In genomic region chr6:170366248-170366960, GRCh38 we compare ENCODE assay signal across 20 cellular contexts. TPM values are rescaled to one million over a fixed set of nuclear protein-coding genes. Genes with fewer than 3 reads are reported as not detected.
DNase-seq lines count a peak whose midpoint lies in the region; ATAC-seq, FAIRE-seq and TF ChIP-seq lines count a peak whose summit lies in the region.
"Had no signal": no experiment of that assay in that cellular context is flagged by ENCODE, and none has a peak within 500 bp of the region (broad histone marks: within the 10 kb centered on the region; RNA-seq: fewer than 3 reads in every experiment).

No MANE protein-coding gene starts in this region.

- no peaks in the 10 kb centered on the region for H3K9me3 Mint-ChIP-seq in activated CD8-positive, alpha-beta T cell treated with anti-CD3 and anti-CD28 coated beads, Interleukin-2, amount 10 ng/mL, durations not matched to agents 7 days and 5 days (ENCODE audit: insufficient read depth)
- H3K9me3 Mint-ChIP-seq in activated CD8-positive, alpha-beta T cell treated with anti-CD3 and anti-CD28 coated beads for 36 hours: no peaks in the 10 kb centered on the region
- no peaks in the 10 kb centered on the region for H3K9me3 Mint-ChIP-seq in WTC11

- no peaks in the 10 kb centered on the region for H3K27me3 Mint-ChIP-seq in activated CD8-positive, alpha-beta T cell treated with anti-CD3 and anti-CD28 coated beads, Interleukin-2, amount 10 ng/mL, durations not matched to agents 7 days and 5 days (ENCODE audit: low read depth)
- no peaks in the 10 kb centered on the region for H3K27me3 Mint-ChIP-seq in activated CD8-positive, alpha-beta T cell treated with anti-CD3 and anti-CD28 coated beads for 36 hours
- H3K27me3 Mint-ChIP-seq in WTC11 (ENCODE audit: low read depth): no peaks in the 10 kb centered on the region

- H3K36me3 ChIP-seq in small intestine (ENCODE audit: control insufficient read depth in 2 of 2, insufficient read depth in 2 of 2, low read length in 2 of 2): peaks cover 0 to 2% of the 10 kb centered on the region in 2 donors

- 90 to 94% (median 92%) methylated on average over 11 of the region's 11 CpGs for WGBS in small intestine, 3 donors

- H3K4me1 Mint-ChIP-seq in activated CD8-positive, alpha-beta T cell treated with anti-CD3 and anti-CD28 coated beads, Interleukin-2, amount 10 ng/mL, durations not matched to agents 7 days and 5 days (ENCODE audit: low read depth): no peaks in the 10 kb centered on the region
- peaks cover 4% of the 10 kb centered on the region for H3K4me1 Mint-ChIP-seq in activated CD8-positive, alpha-beta T cell treated with anti-CD3 and anti-CD28 coated beads for 36 hours (ENCODE audit: low read depth)
- H3K4me1 Mint-ChIP-seq in WTC11: peaks cover 1% of the 10 kb centered on the region

- H3K9me3 ChIP-seq in small intestine (ENCODE audit: control insufficient read depth, low read depth): no peaks in the 10 kb centered on the region

- no peak for TF ChIP-seq POLR2A in H54 (IDR thresholded peaks at IDR 0.05; ENCODE audit: low read depth, low read length)

- CTCF ChIA-PET in activated CD8-positive, alpha-beta T cell treated with anti-CD3 and anti-CD28 coated beads, Interleukin-2, amount 10 ng/mL, durations not matched to agents 7 days and 5 days (lab: Charles Lee): no interaction called here
- CTCF ChIA-PET in activated CD8-positive, alpha-beta T cell treated with anti-CD3 and anti-CD28 coated beads for 36 hours (lab: Charles Lee): no interaction called here
- CTCF ChIA-PET in WTC11 (lab: Charles Lee): no interaction called here

- H3K27ac Mint-ChIP-seq in activated CD8-positive, alpha-beta T cell treated with anti-CD3 and anti-CD28 coated beads, Interleukin-2, amount 10 ng/mL, durations not matched to agents 7 days and 5 days: peak overlapping the region; percentile 26
- H3K27ac Mint-ChIP-seq in activated CD8-positive, alpha-beta T cell treated with anti-CD3 and anti-CD28 coated beads for 36 hours: no peak overlapping the region
- H3K27ac Mint-ChIP-seq in WTC11: peak overlapping the region; percentile 65

- no peak overlapping the region for H3K4me3 ChIP-seq in small intestine (ENCODE audit: low read depth in 1 of 2, low read length in 2 of 2)

- intact Hi-C loops in activated CD8-positive, alpha-beta T cell treated with anti-CD3 and anti-CD28 coated beads for 36 hours (cut with micrococcal nuclease): no loop called here
- intact Hi-C loops in sciatic nerve (cut with DNase I): no loop called here

- peaks cover 0 to 10% of the 10 kb centered on the region in 2 donors for H3K4me1 ChIP-seq in small intestine (ENCODE audit: control insufficient read depth in 2 of 2, insufficient read depth in 1 of 2, low read depth in 1 of 2, low read length in 1 of 2)

- no peak for TF ChIP-seq CTCF in activated CD8-positive, alpha-beta T cell treated with anti-CD3 and anti-CD28 coated beads for 36 hours (IDR thresholded peaks at IDR 0.05)
- no peak for TF ChIP-seq CTCF in WTC11 (IDR thresholded peaks at IDR 0.05)

- ATAC-seq in activated CD8-positive, alpha-beta T cell treated with anti-CD3 and anti-CD28 coated beads, Interleukin-2, amount 10 ng/mL, durations not matched to agents 7 days and 5 days: no peak
- ATAC-seq in activated CD8-positive, alpha-beta T cell treated with anti-CD3 and anti-CD28 coated beads for 36 hours: no peak
- ATAC-seq in WTC11 (no peak), sciatic nerve (peak; percentile 90)

- no peak overlapping the region for H3K27ac ChIP-seq in small intestine (ENCODE audit: low read depth in 1 of 2, low read length in 1 of 2)
- H3K27ac ChIP-seq: KMS-11, WERI-Rb-1 had no signal

- DNase-seq in activated CD8-positive, alpha-beta T cell treated with anti-CD3 and anti-CD28 coated beads, Interleukin-2, amount 10 ng/mL, durations not matched to agents 7 days and 5 days: no peak
- no peak for DNase-seq in activated CD8-positive, alpha-beta T cell treated with anti-CD3 and anti-CD28 coated beads for 36 hours
- DNase-seq in WTC11 (ENCODE audit: low spot score) (no peak), medulla oblongata (ENCODE audit: extremely low spot score) (peak; percentile 49), sciatic nerve (ENCODE audit: low spot score) (no peak), DMS53 treated with DMSO at 0.1 percent for 48 hours (lab: John Stamatoyannopoulos, UW; ENCODE audit: unreplicated experiment) (no peak), small intestine (no peak), H54 (ENCODE audit: insufficient read length, low spot score) (no peak)
- DNase-seq: activated CD8-positive, alpha-beta memory T cell treated with anti-CD3 and anti-CD28 coated beads for 24 hours; amniotic stem cell; central memory CD4-positive, alpha-beta T cell; effector memory CD4-positive, alpha-beta T cell; mesenchymal stem cell; NCI-H1930; NCI-H446 treated with DMSO at 0.1 percent for 48 hours; T-helper 2 cell; WERI-Rb-1 had no signal

- H3K4me3 Mint-ChIP-seq in activated CD8-positive, alpha-beta T cell treated with anti-CD3 and anti-CD28 coated beads, Interleukin-2, amount 10 ng/mL, durations not matched to agents 7 days and 5 days: no peak overlapping the region
- no peak overlapping the region for H3K4me3 Mint-ChIP-seq in activated CD8-positive, alpha-beta T cell treated with anti-CD3 and anti-CD28 coated beads for 36 hours
- no peak overlapping the region for H3K4me3 Mint-ChIP-seq in WTC11

- POLR2A ChIA-PET in activated CD8-positive, alpha-beta T cell treated with anti-CD3 and anti-CD28 coated beads, Interleukin-2, amount 10 ng/mL, durations not matched to agents 7 days and 5 days (lab: Charles Lee): no interaction called here
- POLR2A ChIA-PET in activated CD8-positive, alpha-beta T cell treated with anti-CD3 and anti-CD28 coated beads for 36 hours (lab: Charles Lee): no interaction called here
- POLR2A ChIA-PET in WTC11 (lab: Charles Lee): no interaction called here

- FAIRE-seq in small intestine (lab: Jason Lieb, UNC): no peak
- no peak for FAIRE-seq in H54 (lab: Jason Lieb, UNC)
- FAIRE-seq: A204.1, G401.6 had no signal

- peaks cover 9% of the 10 kb centered on the region for H3K36me3 Mint-ChIP-seq in activated CD8-positive, alpha-beta T cell treated with anti-CD3 and anti-CD28 coated beads, Interleukin-2, amount 10 ng/mL, durations not matched to agents 7 days and 5 days (ENCODE audit: low read depth)
- H3K36me3 Mint-ChIP-seq in activated CD8-positive, alpha-beta T cell treated with anti-CD3 and anti-CD28 coated beads for 36 hours (ENCODE audit: low read depth): peaks cover 4% of the 10 kb centered on the region
- 0 out of 2 replicates have a peak, but pooled peaks cover 2% of the 10 kb centered on the region for H3K36me3 Mint-ChIP-seq in WTC11

- H3K27me3 ChIP-seq in small intestine (ENCODE audit: control insufficient read depth in 2 of 2, insufficient read depth in 2 of 2, low read length in 2 of 2): no peaks in the 10 kb centered on the region

TF ChIP-seq in WTC11, 78 proteins besides CTCF, POLR2A, EP300 and RAD21:
- TF ChIP-seq JAZF1 (CRISPR knock-in tag; IDR thresholded peaks at IDR 0.05): no peak
- TF ChIP-seq EMX1 (CRISPR knock-in tag; IDR thresholded peaks at IDR 0.05): no peak
- no peak for TF ChIP-seq HMGA2 (CRISPR knock-in tag; IDR thresholded peaks at IDR 0.05)
- TF ChIP-seq AFF4 (CRISPR knock-in tag; IDR thresholded peaks at IDR 0.05; ENCODE audit: borderline replicate concordance): no peak
- TF ChIP-seq NR2C2 (CRISPR knock-in tag; IDR thresholded peaks at IDR 0.05): no peak

RNA-seq across cellular contexts. Expression of gene FAM120B, which starts 59.8 kb away (rescaled TPM):
- total RNA-seq in activated CD8-positive, alpha-beta T cell treated with anti-CD3 and anti-CD28 coated beads, Interleukin-2, amount 10 ng/mL, durations not matched to agents 7 days and 5 days: 10 to 100 TPM; 25.5 to 26.0 TPM
- total RNA-seq in activated CD8-positive, alpha-beta T cell treated with anti-CD3 and anti-CD28 coated beads for 36 hours: 10 to 100 TPM; 19.0 to 19.5 TPM
- total RNA-seq in WTC11 (2021) (15.2 to 16.8 TPM (median 15.2 TPM) in 3 replicates), sciatic nerve (36.5 TPM)
- 10 to 100 TPM in 2 of 3 donors, 1 to 10 TPM in 1; 6.5 to 11.0 (median 10.2) TPM for polyA plus RNA-seq in small intestine
